ENCODE assay signal across 14 cellular contexts in genomic region chr4:39941682-39942217, GRCh38.
"Had no signal": no experiment of that assay in that cellular context is flagged by ENCODE, and none has a peak within 500 bp of the region (broad histone marks: within the 10 kb centered on the region; RNA-seq: fewer than 3 reads in every experiment).

No MANE protein-coding gene starts in this region.

- H3K9me3 Mint-ChIP-seq: activated naive CD4-positive, alpha-beta T cell treated with anti-CD3 and anti-CD28 coated beads for 36 hours; activated T-helper 17 cell treated with anti-CD3 and anti-CD28 coated beads, Interleukin-2, amount 50 U/mL, for 72 hours; neural progenitor cell; T-cell had no signal

- ATAC-seq: activated T-helper 17 cell treated with anti-CD3 and anti-CD28 coated beads, Interleukin-2, amount 50 U/mL, for 72 hours; T-cell had no signal

- H3K27me3 Mint-ChIP-seq: activated T-helper 17 cell treated with anti-CD3 and anti-CD28 coated beads, Interleukin-2, amount 50 U/mL, for 72 hours; brain; T-cell had no signal

- H3K36me3 ChIP-seq: left ventricle myocardium inferior, neural progenitor cell, ovary, thyroid gland had no signal

- H3K27me3 ChIP-seq: neural progenitor cell, ovary, thyroid gland had no signal

- H3K27ac Mint-ChIP-seq: activated naive CD4-positive, alpha-beta T cell treated with anti-CD3 and anti-CD28 coated beads for 36 hours; brain; neural progenitor cell; T-cell had no signal

- H3K27ac ChIP-seq: left ventricle myocardium inferior, neural progenitor cell, ovary, thyroid gland, VCaP had no signal

- H3K4me3 ChIP-seq: left ventricle myocardium inferior, neural progenitor cell, ovary, thyroid gland had no signal

- FAIRE-seq: keratinocyte had no signal

- H3K9me3 ChIP-seq: left ventricle myocardium inferior, ovary, thyroid gland had no signal

- H3K4me3 Mint-ChIP-seq: activated naive CD4-positive, alpha-beta T cell treated with anti-CD3 and anti-CD28 coated beads for 36 hours; activated T-helper 17 cell treated with anti-CD3 and anti-CD28 coated beads, Interleukin-2, amount 50 U/mL, for 72 hours; brain; neural progenitor cell; T-cell had no signal

- DNase-seq: activated CD4-positive, alpha-beta T cell treated with anti-CD3 and anti-CD28 coated beads, Interleukin-2, amount 50 U/mL, for 1 hour; activated naive CD4-positive, alpha-beta T cell treated with anti-CD3 and anti-CD28 coated beads for 36 hours; left ventricle myocardium inferior; ovary; stimulated activated CD4-positive, alpha-beta T cell treated with anti-CD3 and anti-CD28 coated beads, Interleukin-15, amount 100 ng/mL, for 24 hours; stimulated activated CD4-positive, alpha-beta T cell treated with anti-CD3 and anti-CD28 coated beads, Interleukin-4, amount 100 ng/mL, for 24 hours; T-cell; T1000 had no signal
